ENCODE assay signal across 13 cellular contexts in the genomic region with DNA sequence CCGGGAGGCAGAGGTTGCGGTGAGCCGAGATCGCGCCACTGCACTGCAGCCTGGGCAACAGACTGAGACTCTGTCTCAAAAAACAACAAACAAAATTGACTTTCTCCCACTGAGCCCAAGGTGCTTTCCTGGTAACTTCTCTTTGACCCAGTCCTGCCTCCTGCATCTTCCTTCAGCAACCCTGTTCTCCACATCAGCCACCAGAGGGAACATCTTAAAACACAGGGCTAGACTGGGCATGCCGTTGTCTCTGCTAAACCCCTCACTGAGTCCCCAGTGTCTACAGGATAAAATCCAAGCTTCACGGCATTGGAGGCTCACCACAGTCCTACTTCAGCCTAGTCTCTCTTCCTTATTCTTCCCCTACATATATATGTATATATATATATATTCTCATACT. TPM values are rescaled to one million over a fixed set of nuclear protein-coding genes. Genes with fewer than 3 reads are reported as not detected.
DNase-seq lines count a peak whose midpoint lies in the region; TF ChIP-seq lines count a peak whose summit lies in the region.
"Had no signal": no experiment of that assay in that cellular context is flagged by ENCODE, and none has a peak within 500 bp of the region (broad histone marks: within the 10 kb centered on the region; RNA-seq: fewer than 3 reads in every experiment).

No MANE protein-coding gene starts in this region.

- no peak for TF ChIP-seq EP300 in Ishikawa (IDR thresholded peaks at IDR 0.05; ENCODE audit: borderline replicate concordance)

- no peak for TF ChIP-seq POLR2A in vagina (IDR thresholded peaks at IDR 0.05)

- H3K27me3 ChIP-seq in vagina: no peaks in the 10 kb centered on the region

- POLR2A ChIA-PET in activated CD4-positive, alpha-beta memory T cell treated with anti-CD3 and anti-CD28 coated beads, Interleukin-2, amount 10 ng/mL, durations not matched to agents 7 days and 5 days (lab: Charles Lee): no interaction called here

- intact Hi-C loops in vagina (cut with DNase I): loop anchor here (10.0 kb wide), 3 partner anchors 164 to 324 kb away; partner anchors contain the start of gene FOXI1

- no peak overlapping the region for H3K4me3 Mint-ChIP-seq in nephron
- H3K4me3 Mint-ChIP-seq in activated CD4-positive, alpha-beta memory T cell treated with anti-CD3 and anti-CD28 coated beads, Interleukin-2, amount 10 ng/mL, durations not matched to agents 7 days and 5 days: no peak overlapping the region
- H3K4me3 Mint-ChIP-seq: natural killer cell treated with Interleukin-12 subunit alpha and Interleukin-12 subunit beta and Interleukin-15 and Interleukin-18, amount 100 ng/mL, for 72 hours had no signal

- no peak overlapping the region for H3K27ac ChIP-seq in vagina
- H3K27ac ChIP-seq: 22Rv1, tibial artery had no signal

- peak; percentile 50 for DNase-seq in DMS 273 (lab: John Stamatoyannopoulos, UW; ENCODE audit: unreplicated experiment)
- no peak for DNase-seq in DMS 273 treated with DMSO at 0.1 percent for 48 hours (lab: John Stamatoyannopoulos, UW)
- peak; percentile 5 for DNase-seq in astrocyte of the spinal cord (ENCODE audit: low read depth, low spot score)
- no peak for DNase-seq in vagina (ENCODE audit: extremely low spot score in 2 of 2)
- no peak for DNase-seq in activated CD4-positive, alpha-beta memory T cell treated with anti-CD3 and anti-CD28 coated beads, Interleukin-2, amount 10 ng/mL, durations not matched to agents 7 days and 5 days
- no peak for DNase-seq in ureter (ENCODE audit: low spot score)
- DNase-seq: NCI-H1092 treated with DMSO at 0.1 percent for 48 hours; stimulated activated CD4-positive, alpha-beta T cell treated with anti-CD3 and anti-CD28 coated beads, Interleukin-4, amount 100 ng/mL, for 24 hours had no signal

- H3K4me3 ChIP-seq in astrocyte of the spinal cord (ENCODE audit: low read depth, low read length) (no peak overlapping the region), vagina (no peak overlapping the region)
- H3K4me3 ChIP-seq: tibial artery had no signal

- no peaks in the 10 kb centered on the region for H3K9me3 Mint-ChIP-seq in nephron
- no peaks in the 10 kb centered on the region for H3K9me3 Mint-ChIP-seq in activated CD4-positive, alpha-beta memory T cell treated with anti-CD3 and anti-CD28 coated beads, Interleukin-2, amount 10 ng/mL, durations not matched to agents 7 days and 5 days
- H3K9me3 Mint-ChIP-seq: natural killer cell treated with Interleukin-12 subunit alpha and Interleukin-12 subunit beta and Interleukin-15 and Interleukin-18, amount 100 ng/mL, for 72 hours had no signal

- peak overlapping the region in 2 of 3 experiments; percentile 44 to 56 for H3K27ac Mint-ChIP-seq in nephron
- H3K27ac Mint-ChIP-seq in activated CD4-positive, alpha-beta memory T cell treated with anti-CD3 and anti-CD28 coated beads, Interleukin-2, amount 10 ng/mL, durations not matched to agents 7 days and 5 days: no peak overlapping the region
- H3K27ac Mint-ChIP-seq: natural killer cell treated with Interleukin-12 subunit alpha and Interleukin-12 subunit beta and Interleukin-15 and Interleukin-18, amount 100 ng/mL, for 72 hours had no signal

- TF ChIP-seq CTCF in astrocyte of the spinal cord (IDR thresholded peaks at IDR 0.05; ENCODE audit: low read depth, low read length) (peak; percentile 38), nephron (IDR thresholded peaks at IDR 0.05; ENCODE audit: unreplicated experiment in 3 of 3) (peak in 1 of 3 experiments; percentile 12), vagina (IDR thresholded peaks at IDR 0.05) (peak in 1 of 3 experiments; percentile 6)

- no peaks in the 10 kb centered on the region for H3K36me3 Mint-ChIP-seq in nephron (ENCODE audit: low read depth)
- H3K36me3 Mint-ChIP-seq in activated CD4-positive, alpha-beta memory T cell treated with anti-CD3 and anti-CD28 coated beads, Interleukin-2, amount 10 ng/mL, durations not matched to agents 7 days and 5 days (ENCODE audit: low read depth): no peaks in the 10 kb centered on the region
- H3K36me3 Mint-ChIP-seq: natural killer cell treated with Interleukin-12 subunit alpha and Interleukin-12 subunit beta and Interleukin-15 and Interleukin-18, amount 100 ng/mL, for 72 hours had no signal

- peaks cover 21% of the 10 kb centered on the region for H3K27me3 Mint-ChIP-seq in nephron (ENCODE audit: low read depth)
- peaks cover 21% of the 10 kb centered on the region for H3K27me3 Mint-ChIP-seq in activated CD4-positive, alpha-beta memory T cell treated with anti-CD3 and anti-CD28 coated beads, Interleukin-2, amount 10 ng/mL, durations not matched to agents 7 days and 5 days

- no peaks in the 10 kb centered on the region for H3K9me3 ChIP-seq in vagina

- CTCF ChIA-PET in activated CD4-positive, alpha-beta memory T cell treated with anti-CD3 and anti-CD28 coated beads, Interleukin-2, amount 10 ng/mL, durations not matched to agents 7 days and 5 days (lab: Charles Lee): no interaction called here

- H3K4me1 Mint-ChIP-seq in nephron: peaks cover 45% of the 10 kb centered on the region
- no peaks in the 10 kb centered on the region for H3K4me1 Mint-ChIP-seq in activated CD4-positive, alpha-beta memory T cell treated with anti-CD3 and anti-CD28 coated beads, Interleukin-2, amount 10 ng/mL, durations not matched to agents 7 days and 5 days

- no peaks in the 10 kb centered on the region for H3K4me1 ChIP-seq in vagina
- H3K4me1 ChIP-seq: tibial artery had no signal

- in situ Hi-C loops in astrocyte of the spinal cord (cut with HindIII; ENCODE audit: low sequenced_read_pairs): no loop called here

- TF ChIP-seq RAD21 in Ishikawa (IDR thresholded peaks at IDR 0.05; ENCODE audit: low read depth): peak; percentile 31

- H3K36me3 ChIP-seq in vagina: no peaks in the 10 kb centered on the region
- H3K36me3 ChIP-seq: tibial artery had no signal

TF ChIP-seq in Ishikawa, 13 proteins besides CTCF, POLR2A, EP300 and RAD21:
- TF ChIP-seq NFIC (IDR thresholded peaks at IDR 0.05) (no peak), ZBTB7A (IDR thresholded peaks at IDR 0.05; ENCODE audit: low read depth) (no peak), EGR1 (IDR thresholded peaks at IDR 0.05) (no peak), TCF12 (IDR thresholded peaks at IDR 0.05; ENCODE audit: low read depth) (no peak), TEAD4 (IDR thresholded peaks at IDR 0.05) (no peak), REST (IDR thresholded peaks at IDR 0.05; ENCODE audit: low read depth) (no peak), FOXM1 (IDR thresholded peaks at IDR 0.05; ENCODE audit: borderline replicate concordance, low read depth) (no peak), YY1 (IDR thresholded peaks at IDR 0.05; ENCODE audit: low read depth) (no peak), CREB1 (IDR thresholded peaks at IDR 0.05; ENCODE audit: low read depth) (no peak), TAF1 (IDR thresholded peaks at IDR 0.05; ENCODE audit: low read depth) (no peak), CEBPB (IDR thresholded peaks at IDR 0.05) (no peak), USF1 (IDR thresholded peaks at IDR 0.05) (no peak)
- TF ChIP-seq, protein P1, sequence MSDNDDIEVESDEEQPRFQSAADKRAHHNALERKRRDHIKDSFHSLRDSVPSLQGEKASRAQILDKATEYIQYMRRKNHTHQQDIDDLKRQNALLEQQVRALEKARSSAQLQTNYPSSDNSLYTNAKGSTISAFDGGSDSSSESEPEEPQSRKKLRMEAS (IDR thresholded peaks at IDR 0.05): no peak

RNA-seq across cellular contexts. Expression of gene KCNMB1, which starts 39.8 kb away (rescaled TPM):
- total RNA-seq in vagina: 4.9 TPM
- not detected for total RNA-seq in activated CD4-positive, alpha-beta memory T cell treated with anti-CD3 and anti-CD28 coated beads, Interleukin-2, amount 10 ng/mL, durations not matched to agents 7 days and 5 days
- 26.6 TPM for total RNA-seq in ureter
- total RNA-seq: natural killer cell treated with Interleukin-12 subunit alpha and Interleukin-12 subunit beta and Interleukin-15 and Interleukin-18, amount 100 ng/mL, for 72 hours had no signal

Comparison
In these comparisons a context has a peak if more than half of its experiments do, and no peak if none do; other contexts are left out.
1. DNase-seq: peak in DMS 273 (single experiment) and astrocyte of the spinal cord (single experiment); none in DMS 273 treated with DMSO at 0.1 percent for 48 hours (single experiment), vagina (0 of 2), activated CD4-positive, alpha-beta memory T cell treated with anti-CD3 and anti-CD28 coated beads, Interleukin-2, amount 10 ng/mL, durations not matched to agents 7 days and 5 days (single experiment) and ureter (single experiment).